ENCODE assay signal across 22 cellular contexts in the genomic region with DNA sequence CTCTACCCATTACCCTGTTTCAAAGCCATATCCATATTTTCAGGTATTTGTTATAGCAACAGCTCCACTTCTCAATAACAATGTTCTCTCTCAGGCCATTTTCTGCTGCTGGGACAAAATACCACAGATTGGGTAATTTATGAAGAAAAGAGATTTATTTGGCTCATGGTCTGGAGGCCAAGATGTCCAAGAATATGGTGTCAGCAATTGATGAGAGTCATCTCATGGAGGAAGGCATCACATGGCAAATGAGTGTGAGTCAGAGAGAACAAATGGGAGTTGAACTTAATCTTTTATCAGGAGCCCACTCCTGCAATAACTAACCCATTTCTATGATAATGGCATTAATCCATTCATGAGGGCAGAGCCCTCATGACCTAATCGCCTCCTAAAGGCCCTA. TPM values are rescaled to one million over a fixed set of nuclear protein-coding genes. Genes with fewer than 3 reads are reported as not detected.
DNase-seq lines count a peak whose midpoint lies in the region; ATAC-seq and TF ChIP-seq lines count a peak whose summit lies in the region.
"Had no signal": no experiment of that assay in that cellular context is flagged by ENCODE, and none has a peak within 500 bp of the region (broad histone marks: within the 10 kb centered on the region; RNA-seq: fewer than 3 reads in every experiment).

No MANE protein-coding gene starts in this region.

- no peaks in the 10 kb centered on the region for H3K79me2 ChIP-seq in GM23338 (replicated peaks; ENCODE audit: insufficient read depth)

- H3K4me3 Mint-ChIP-seq in GM23338: no peak overlapping the region
- H3K4me3 Mint-ChIP-seq: B cell, CD14-positive monocyte had no signal

- 0 out of 2 replicates have a peak overlapping the region, but pooled peaks have one; percentile 30 for H3K4me2 ChIP-seq in GM23338
- H3K4me2 ChIP-seq: A549 had no signal

- intact Hi-C loops in left lung (cut with DNase I) (no loop called here), aorta (cut with DNase I) (no loop called here)

- H4K20me1 ChIP-seq in GM23338 (replicated peaks; ENCODE audit: insufficient read depth): no peaks in the 10 kb centered on the region

- H3K9me3 ChIP-seq in left lung (no peaks in the 10 kb centered on the region), aorta (ENCODE audit: control insufficient read depth, low read length) (no peaks in the 10 kb centered on the region)

- H3K36me3 Mint-ChIP-seq in GM23338 (ENCODE audit: low read depth): peaks cover 32% of the 10 kb centered on the region
- H3K36me3 Mint-ChIP-seq: CD14-positive monocyte had no signal

- TF ChIP-seq CTCF in GM23338 (conservative IDR thresholded peaks at IDR 0.05; ENCODE audit: low read depth in 2 of 2) (no peak), astrocyte of the spinal cord (IDR thresholded peaks at IDR 0.05; ENCODE audit: low read depth, low read length) (no peak), left lung (IDR thresholded peaks at IDR 0.05) (no peak)

- no peak for ATAC-seq in GM23338
- ATAC-seq in left lung: peak; percentile 26
- peak; percentile 57 for ATAC-seq in aorta (ENCODE audit: low FRiP score)
- no peak for ATAC-seq in GM18873 (IDR thresholded peaks at IDR 0.05; ENCODE audit: low FRiP score, unreplicated experiment)
- ATAC-seq: A549, GM12878, Right ventricle myocardium inferior had no signal

- H3K27me3 ChIP-seq in GM23338 (ENCODE audit: insufficient read depth) (no peaks in the 10 kb centered on the region), left lung (no peaks in the 10 kb centered on the region), aorta (ENCODE audit: control insufficient read depth in 1 of 2, insufficient read depth in 2 of 2, low read length in 1 of 2) (no peaks in the 10 kb centered on the region)

- H3K27ac ChIP-seq in GM23338 (ENCODE audit: low read depth) (no peak overlapping the region), left lung (no peak overlapping the region), aorta (ENCODE audit: low read depth in 1 of 2, low read length in 2 of 2) (no peak overlapping the region)
- H3K27ac ChIP-seq: A549 had no signal

- H3K27me3 Mint-ChIP-seq in GM23338 (ENCODE audit: insufficient read depth, low read depth, poor library complexity): peaks cover 7% of the 10 kb centered on the region
- H3K27me3 Mint-ChIP-seq: B cell had no signal

- H3K27ac Mint-ChIP-seq in GM23338: no peak overlapping the region
- H3K27ac Mint-ChIP-seq: B cell had no signal

- in situ Hi-C loops in astrocyte of the spinal cord (cut with HindIII; ENCODE audit: low sequenced_read_pairs): no loop called here

- H3K4me3 ChIP-seq in GM23338: no peak overlapping the region
- H3K4me3 ChIP-seq in astrocyte of the spinal cord (ENCODE audit: low read depth, low read length): no peak overlapping the region
- no peak overlapping the region for H3K4me3 ChIP-seq in left lung
- H3K4me3 ChIP-seq in aorta (ENCODE audit: low read length in 2 of 2): no peak overlapping the region
- H3K4me3 ChIP-seq: A549, GM12878, HAP-1 had no signal

- H3K9me2 ChIP-seq in GM23338 (ENCODE audit: insufficient read depth): peaks cover 16% of the 10 kb centered on the region

- H3K4me1 Mint-ChIP-seq in GM23338: peaks cover 27% of the 10 kb centered on the region

- H3K9me3 Mint-ChIP-seq in GM23338: peaks cover 28% of the 10 kb centered on the region

- H3F3A ChIP-seq in GM23338 (replicated peaks; ENCODE audit: low read depth): no peaks in the 10 kb centered on the region

- H2AFZ ChIP-seq in GM23338: peak overlapping the region; percentile 63; the same call in 1 of the 2 replicates

- H3K36me3 ChIP-seq in GM23338 (ENCODE audit: insufficient read depth): no peaks in the 10 kb centered on the region; the same call in 1 of the 2 replicates
- no peaks in the 10 kb centered on the region for H3K36me3 ChIP-seq in left lung
- no peaks in the 10 kb centered on the region for H3K36me3 ChIP-seq in aorta (ENCODE audit: control insufficient read depth in 1 of 2, insufficient read depth in 2 of 2, low read length in 1 of 2)
- H3K36me3 ChIP-seq: HAP-1 had no signal

- H3K4me1 ChIP-seq in GM23338 (ENCODE audit: insufficient read depth): peaks cover 18% of the 10 kb centered on the region
- no peaks in the 10 kb centered on the region for H3K4me1 ChIP-seq in left lung
- H3K4me1 ChIP-seq in aorta (ENCODE audit: control insufficient read depth in 1 of 2, insufficient read depth in 2 of 2, low read length in 2 of 2): peaks cover 2 to 6% of the 10 kb centered on the region in 2 donors
- H3K4me1 ChIP-seq: HAP-1 had no signal

- no peak for DNase-seq in GM23338 (ENCODE audit: low spot score)
- peak; percentile 79 for DNase-seq in astrocyte of the spinal cord (ENCODE audit: low read depth, low spot score)
- DNase-seq in left lung: no peak
- no peak for DNase-seq in aorta
- no peak for DNase-seq in NK-92 treated with Interleukin-12 subunit alpha and Interleukin-12 subunit beta, amount 100 ng/mL, for 24 hours (lab: John Stamatoyannopoulos, UW)
- no peak for DNase-seq in activated gamma-delta T cell (lab: John Stamatoyannopoulos, UW)
- DNase-seq: DMS79, IMR-90, NCI-H1105 treated with DMSO at 0.1 percent for 48 hours, NCI-H1694, NCI-H2081, NCI-H2171 treated with DMSO at 0.1 percent for 48 hours, NCI-H446, NCI-H526, OCI-M1 had no signal

- 100% methylated on average over 1 of the region's 1 CpG for WGBS in aorta, 2 donors

TF ChIP-seq in GM23338, 12 proteins besides CTCF, POLR2A, EP300 and RAD21 (continues in another document):
- no peak for TF ChIP-seq CREB1 (CRISPR knock-in tag; IDR thresholded peaks at IDR 0.05; ENCODE audit: low read depth)
- TF ChIP-seq, protein P1, sequence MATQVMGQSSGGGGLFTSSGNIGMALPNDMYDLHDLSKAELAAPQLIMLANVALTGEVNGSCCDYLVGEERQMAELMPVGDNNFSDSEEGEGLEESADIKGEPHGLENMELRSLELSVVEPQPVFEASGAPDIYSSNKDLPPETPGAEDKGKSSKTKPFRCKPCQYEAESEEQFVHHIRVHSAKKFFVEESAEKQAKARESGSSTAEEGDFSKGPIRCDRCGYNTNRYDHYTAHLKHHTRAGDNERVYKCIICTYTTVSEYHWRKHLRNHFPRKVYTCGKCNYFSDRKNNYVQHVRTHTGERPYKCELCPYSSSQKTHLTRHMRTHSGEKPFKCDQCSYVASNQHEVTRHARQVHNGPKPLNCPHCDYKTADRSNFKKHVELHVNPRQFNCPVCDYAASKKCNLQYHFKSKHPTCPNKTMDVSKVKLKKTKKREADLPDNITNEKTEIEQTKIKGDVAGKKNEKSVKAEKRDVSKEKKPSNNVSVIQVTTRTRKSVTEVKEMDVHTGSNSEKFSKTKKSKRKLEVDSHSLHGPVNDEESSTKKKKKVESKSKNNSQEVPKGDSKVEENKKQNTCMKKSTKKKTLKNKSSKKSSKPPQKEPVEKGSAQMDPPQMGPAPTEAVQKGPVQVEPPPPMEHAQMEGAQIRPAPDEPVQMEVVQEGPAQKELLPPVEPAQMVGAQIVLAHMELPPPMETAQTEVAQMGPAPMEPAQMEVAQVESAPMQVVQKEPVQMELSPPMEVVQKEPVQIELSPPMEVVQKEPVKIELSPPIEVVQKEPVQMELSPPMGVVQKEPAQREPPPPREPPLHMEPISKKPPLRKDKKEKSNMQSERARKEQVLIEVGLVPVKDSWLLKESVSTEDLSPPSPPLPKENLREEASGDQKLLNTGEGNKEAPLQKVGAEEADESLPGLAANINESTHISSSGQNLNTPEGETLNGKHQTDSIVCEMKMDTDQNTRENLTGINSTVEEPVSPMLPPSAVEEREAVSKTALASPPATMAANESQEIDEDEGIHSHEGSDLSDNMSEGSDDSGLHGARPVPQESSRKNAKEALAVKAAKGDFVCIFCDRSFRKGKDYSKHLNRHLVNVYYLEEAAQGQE (IDR thresholded peaks at IDR 0.05; ENCODE audit: unreplicated experiment): no peak
- no peak for TF ChIP-seq ZNF331 (CRISPR knock-in tag; IDR thresholded peaks at IDR 0.05; ENCODE audit: low read depth)
- TF ChIP-seq POLR2AphosphoS5 (IDR thresholded peaks at IDR 0.05; ENCODE audit: low read depth): no peak
- TF ChIP-seq ZNF114 (CRISPR knock-in tag; IDR thresholded peaks at IDR 0.05): no peak

RNA-seq across cellular contexts. Expression of a gene that starts 9.1 kb away (rescaled TPM):
- 133 and 172 TPM in 2 replicates for total RNA-seq in GM23338 (2014; rRNA removed; shearing (Covaris generic))
- polyA plus RNA-seq in GM23338 (2016; fragmentation: Nextera tagmentation; extraction: Ambion mirVana): 38.1 and 43.2 TPM in 2 replicates
- total RNA-seq in left lung: 100 to 1,000 TPM; 192 to 346 TPM
- 100 to 1,000 TPM; 344 to 425 TPM for total RNA-seq in aorta
- 100 to 1,000 TPM in 1 of 2 donors, 10 to 100 TPM in 1; 59.4 to 109 TPM for polyA plus RNA-seq in aorta

Comparison
In these comparisons a context has a peak if more than half of its experiments do, and no peak if none do; other contexts are left out.
1. ATAC-seq: peak in left lung (single experiment) and aorta (single experiment); none in GM23338 (single experiment) and GM18873 (single experiment).